In genomic region chr9:38651400-38652042, GRCh38 we compare ENCODE assay signal across 18 cellular contexts.
"Had no signal": no experiment of that assay in that cellular context is flagged by ENCODE, and none has a peak within 500 bp of the region (broad histone marks: within the 10 kb centered on the region; RNA-seq: fewer than 3 reads in every experiment).

No MANE protein-coding gene starts in this region.

- H3K4me3 ChIP-seq: gastroesophageal sphincter, prostate gland, sigmoid colon, tibial nerve had no signal

- H3K4me1 Mint-ChIP-seq: activated naive CD8-positive, alpha-beta T cell treated with anti-CD3 and anti-CD28 coated beads, Interleukin-2, amount 50 U/mL, for 24 hours; natural killer cell had no signal

- H3K27me3 Mint-ChIP-seq: activated naive CD8-positive, alpha-beta T cell treated with anti-CD3 and anti-CD28 coated beads, Interleukin-2, amount 50 U/mL, for 24 hours had no signal

- H3K36me3 ChIP-seq: gastroesophageal sphincter, prostate gland, sigmoid colon, tibial nerve had no signal

- H3K4me3 Mint-ChIP-seq: activated CD4-positive, alpha-beta memory T cell treated with anti-CD3 and anti-CD28 coated beads for 36 hours; activated naive CD8-positive, alpha-beta T cell treated with anti-CD3 and anti-CD28 coated beads, Interleukin-2, amount 50 U/mL, for 24 hours; activated T-cell treated with anti-CD3 and anti-CD28 coated beads, Interleukin-2, amount 50 U/mL, for 72 hours; dendritic cell treated with granulocyte-macrophage colony-stimulating factor and Interleukin-4, amounts not matched to agents 40 ng/mL and 50 ng/mL, for 4 days; effector memory CD8-positive, alpha-beta T cell; natural killer cell; T-helper 2 cell treated with Interferon-gamma antibody and Interleukin-4, amounts not matched to agents 5 μg/mL and 100 μg/mL, for 36 hours had no signal

- H3K27ac Mint-ChIP-seq: activated CD4-positive, alpha-beta memory T cell treated with anti-CD3 and anti-CD28 coated beads for 36 hours; activated naive CD8-positive, alpha-beta T cell treated with anti-CD3 and anti-CD28 coated beads, Interleukin-2, amount 50 U/mL, for 24 hours; activated T-cell treated with anti-CD3 and anti-CD28 coated beads, Interleukin-2, amount 50 U/mL, for 72 hours; dendritic cell treated with granulocyte-macrophage colony-stimulating factor and Interleukin-4, amounts not matched to agents 40 ng/mL and 50 ng/mL, for 4 days; effector memory CD8-positive, alpha-beta T cell; natural killer cell; T-helper 2 cell treated with Interferon-gamma antibody and Interleukin-4, amounts not matched to agents 5 μg/mL and 100 μg/mL, for 36 hours had no signal

- ATAC-seq: effector memory CD8-positive, alpha-beta T cell; gastroesophageal sphincter; natural killer cell had no signal

- H3K27ac ChIP-seq: epithelial cell of prostate, gastroesophageal sphincter, prostate gland, sigmoid colon, tibial nerve had no signal

- H3K4me1 ChIP-seq: gastroesophageal sphincter, prostate gland, sigmoid colon had no signal

- H3K9me3 ChIP-seq: gastroesophageal sphincter, prostate gland, sigmoid colon, tibial nerve had no signal

- DNase-seq: activated CD4-positive, alpha-beta memory T cell treated with anti-CD3 and anti-CD28 coated beads for 36 hours; activated CD4-positive, CD25-positive, alpha-beta regulatory T cell treated with anti-CD3 and anti-CD28 coated beads, Interleukin-2, amount 50 U/mL, for 72 hours; activated naive CD4-positive, alpha-beta T cell; activated naive CD8-positive, alpha-beta T cell treated with anti-CD3 and anti-CD28 coated beads, Interleukin-2, amount 50 U/mL, for 24 hours; central memory CD4-positive, alpha-beta T cell; effector memory CD8-positive, alpha-beta T cell; natural killer cell; sigmoid colon; stimulated activated CD4-positive, alpha-beta T cell treated with anti-CD3 and anti-CD28 coated beads, Interleukin-12 subunit alpha, Interleukin-12 subunit beta, amount 100 ng/mL, for 4 hours; stimulated activated CD4-positive, alpha-beta T cell treated with anti-CD3 and anti-CD28 coated beads, Interleukin-4, amount 100 ng/mL, for 1 hour; SW 1271 had no signal

- H3K9me3 Mint-ChIP-seq: activated CD4-positive, alpha-beta memory T cell treated with anti-CD3 and anti-CD28 coated beads for 36 hours; activated naive CD8-positive, alpha-beta T cell treated with anti-CD3 and anti-CD28 coated beads, Interleukin-2, amount 50 U/mL, for 24 hours; activated T-cell treated with anti-CD3 and anti-CD28 coated beads, Interleukin-2, amount 50 U/mL, for 72 hours; dendritic cell treated with granulocyte-macrophage colony-stimulating factor and Interleukin-4, amounts not matched to agents 40 ng/mL and 50 ng/mL, for 4 days; natural killer cell; T-helper 2 cell treated with Interferon-gamma antibody and Interleukin-4, amounts not matched to agents 5 μg/mL and 100 μg/mL, for 36 hours had no signal

- H3K27me3 ChIP-seq: gastroesophageal sphincter, sigmoid colon, tibial nerve had no signal

- H3K36me3 Mint-ChIP-seq: activated CD4-positive, alpha-beta memory T cell treated with anti-CD3 and anti-CD28 coated beads for 36 hours; natural killer cell had no signal
